ENCODE assay signal across 25 cellular contexts in the genomic region with DNA sequence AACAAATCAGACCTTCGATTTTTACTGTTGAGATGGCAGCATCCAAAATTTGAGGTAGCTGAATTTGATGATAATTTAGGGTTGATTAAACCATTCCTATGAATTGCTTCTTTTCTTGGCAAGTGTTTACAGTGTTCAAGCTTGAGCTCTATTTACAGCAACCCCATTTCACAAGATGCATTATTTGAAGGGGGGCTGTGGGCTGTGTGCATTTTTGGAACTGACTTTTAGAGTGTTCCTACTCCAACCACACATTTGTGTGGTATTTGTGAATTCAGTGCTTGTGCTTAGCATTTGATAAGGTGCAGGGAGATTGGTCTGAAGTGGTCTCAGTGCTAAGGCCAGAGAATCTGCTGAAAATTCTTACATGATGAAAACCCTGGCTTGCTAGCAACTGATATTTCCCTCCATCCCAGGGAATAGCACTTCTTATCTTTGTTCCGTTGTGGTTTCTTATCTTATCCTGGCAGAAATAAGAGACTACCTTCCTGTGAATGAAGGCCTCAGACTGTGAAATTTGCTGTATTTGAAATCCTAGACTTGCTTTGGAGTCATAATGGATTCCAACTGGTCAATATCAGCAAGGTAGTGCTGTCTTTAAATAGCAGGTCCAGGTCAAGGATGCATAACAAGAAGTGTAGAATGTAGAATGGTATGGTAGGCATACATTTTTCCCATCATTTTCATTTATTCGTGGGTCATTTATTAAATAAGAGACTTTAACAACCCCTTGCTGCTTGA.
DNase-seq lines count a peak whose midpoint lies in the region; ATAC-seq, FAIRE-seq and TF ChIP-seq lines count a peak whose summit lies in the region.
"Had no signal": no experiment of that assay in that cellular context is flagged by ENCODE, and none has a peak within 500 bp of the region (broad histone marks: within the 10 kb centered on the region; RNA-seq: fewer than 3 reads in every experiment).

No MANE protein-coding gene starts in this region.

- no peak overlapping the region for H3K14ac ChIP-seq in H1 (ENCODE audit: insufficient read length)

- H2BK12ac ChIP-seq in H1 (ENCODE audit: low read depth, low read length) = no peak overlapping the region

- intact Hi-C loops in PC-3 (cut with micrococcal nuclease) = loop anchor here (10.0 kb wide), 1 partner anchor 393 kb away; no protein-coding TSS in a partner anchor

- no peak overlapping the region for H3K4me3 ChIP-seq in H1 (ENCODE audit: extremely low read depth in 1 of 4, insufficient read depth in 2 of 4, low read depth in 3 of 4, low read length in 4 of 4)
- no peak overlapping the region for H3K4me3 ChIP-seq in mesodermal cell (ENCODE audit: extremely low read depth, insufficient read depth, low read length, poor library complexity, severe bottlenecking)
- no peak overlapping the region for H3K4me3 ChIP-seq in PC-3 (ENCODE audit: low read length)
- H3K4me3 ChIP-seq: BLaER1, breast epithelium, upper lobe of left lung had no signal

- no peak for TF ChIP-seq POLR2A in H1 (IDR thresholded peaks at IDR 0.05; ENCODE audit: control extremely low read depth in 1 of 2, low read depth in 2 of 2, low read length in 2 of 2)

- peak overlapping the region; percentile 20 for H4K91ac ChIP-seq in H1 (replicated peaks; ENCODE audit: insufficient read length, low read length)

- H3K36me3 ChIP-seq in H1 (ENCODE audit: control insufficient read depth in 2 of 4, insufficient read depth in 4 of 4, low read length in 3 of 4) = no peaks in the 10 kb centered on the region
- no peaks in the 10 kb centered on the region for H3K36me3 ChIP-seq in mesodermal cell (ENCODE audit: control insufficient read depth, insufficient read depth, low read length)
- no peaks in the 10 kb centered on the region for H3K36me3 ChIP-seq in PC-3 (ENCODE audit: low read depth, low read length)
- H3K36me3 ChIP-seq: BLaER1, breast epithelium, upper lobe of left lung had no signal

- peak; percentile 3 for DNase-seq in H4 (ENCODE audit: low spot score)
- peak; percentile 10 for DNase-seq in UCSD-AML1 (lab: John Stamatoyannopoulos, UW; ENCODE audit: unreplicated experiment)
- no peak for DNase-seq in H1 (ENCODE audit: low read depth in 1 of 2, low spot score in 2 of 2)
- DNase-seq in PC-3 = no peak
- DNase-seq: activated CD4-positive, alpha-beta T cell treated with anti-CD3 and anti-CD28 coated beads, Interleukin-2, amount 50 U/mL, for 48 hours; activated naive CD4-positive, alpha-beta T cell treated with Interleukin-2 at 50 U/mL for 16 hours; islet precursor cell; left ventricle myocardium superior; NCI-H1105 treated with DMSO at 0.1 percent for 48 hours; NCI-H2029 treated with DMSO at 0.1 percent for 48 hours; NCI-H69; SIG-M5; SW 1271; T-helper 9 cell; upper lobe of left lung had no signal

- H4K8ac ChIP-seq in H1 (ENCODE audit: extremely low read depth, insufficient read depth, low read length) = no peak overlapping the region

- H3K4me2 ChIP-seq in H1 (ENCODE audit: insufficient read depth in 1 of 2, low read depth in 2 of 2, low read length in 2 of 2) (no peak overlapping the region), PC-3 (ENCODE audit: low read length) (no peak overlapping the region)
- H3K4me2 ChIP-seq: BLaER1 had no signal

- H3K9ac ChIP-seq in H1 (replicated peaks in 1 of 4; ENCODE audit: extremely low read depth in 1 of 4, low read depth in 3 of 4, low read length in 3 of 4) (no peak overlapping the region), PC-3 (ENCODE audit: low read length) (no peak overlapping the region)
- H3K9ac ChIP-seq: BLaER1, parathyroid adenoma had no signal

- H2AFZ ChIP-seq in H1 (ENCODE audit: low read length) (peak overlapping the region; percentile 73), PC-3 (ENCODE audit: low read length) (no peak overlapping the region)
- H2AFZ ChIP-seq: parathyroid adenoma had no signal

- H2BK20ac ChIP-seq in H1 (ENCODE audit: low read length) = no peak overlapping the region; the same call in none of the 2 replicates

- 89% methylated on average over 3 of the region's 3 CpGs; no CpG with 5 or more reads in 1 of the 2 experiments for WGBS in H1 (ENCODE audit: extremely low coverage in 1 of 2, insufficient coverage in 1 of 2, insufficient read length in 1 of 2, insufficient replicate concordance in 2 of 2, low coverage in 1 of 2, low lambda C conversion rate in 2 of 2, missing lambda C conversion rate in 1 of 2), 2 experiments
- 17% methylated on average over 1 of the region's 3 CpGs; no CpG with 5 or more reads in 1 of the 2 experiments for WGBS in mesodermal cell (ENCODE audit: insufficient coverage in 2 of 2), 2 experiments

- H3K27ac ChIP-seq in H1 (ENCODE audit: low read depth, low read length) (no peak overlapping the region), mesodermal cell (ENCODE audit: low read depth, low read length, severe bottlenecking) (peak overlapping the region; percentile 26), PC-3 (ENCODE audit: low read length) (no peak overlapping the region)
- H3K27ac ChIP-seq: BLaER1, breast epithelium, parathyroid adenoma, upper lobe of left lung had no signal

- H2BK15ac ChIP-seq in H1 (ENCODE audit: low read length) = no peak overlapping the region

- H3K4ac ChIP-seq in H1 (replicated peaks; ENCODE audit: insufficient read length, low read depth, low read length) = no peak overlapping the region

- H3K79me2 ChIP-seq in H1 (ENCODE audit: control insufficient read depth in 1 of 2, insufficient read depth in 2 of 2, low read length in 2 of 2) (no peaks in the 10 kb centered on the region), PC-3 (ENCODE audit: low read length) (no peaks in the 10 kb centered on the region)
- H3K79me2 ChIP-seq: parathyroid adenoma had no signal

- no peak overlapping the region for H2AK5ac ChIP-seq in H1 (ENCODE audit: low read depth, low read length)

- ATAC-seq in HG02571 (IDR thresholded peaks at IDR 0.05; ENCODE audit: unreplicated experiment) = no peak
- ATAC-seq in PC-3 = no peak
- ATAC-seq in GM21423 (IDR thresholded peaks at IDR 0.05; ENCODE audit: unreplicated experiment) = no peak
- ATAC-seq: activated CD4-positive, CD25-positive, alpha-beta regulatory T cell treated with anti-CD3 and anti-CD28 coated beads, Interleukin-2, amount 50 U/mL, for 24 hours; left ventricle myocardium superior; natural killer cell treated with Interleukin-12 subunit alpha and Interleukin-12 subunit beta and Interleukin-15 and Interleukin-18, amount 100 ng/mL, for 72 hours had no signal

- H3K23me2 ChIP-seq in H1 (ENCODE audit: low read depth, low read length) = no peaks in the 10 kb centered on the region

- TF ChIP-seq EP300 in H1 (IDR thresholded peaks at IDR 0.05; ENCODE audit: borderline replicate concordance in 1 of 2, low read depth in 2 of 2, low read length in 2 of 2) = no peak

- H3K27me3 ChIP-seq in H1 (replicated peaks in 1 of 4; ENCODE audit: control insufficient read depth in 3 of 4, extremely low read depth in 1 of 4, insufficient read depth in 3 of 4, low read length in 3 of 4) (no peaks in the 10 kb centered on the region), PC-3 (ENCODE audit: low read length) (no peaks in the 10 kb centered on the region)
- H3K27me3 ChIP-seq: BLaER1, breast epithelium, upper lobe of left lung had no signal

- no peak overlapping the region for H4K5ac ChIP-seq in H1 (ENCODE audit: insufficient read length, low read depth, low read length)

- TF ChIP-seq CTCF in H1 (IDR thresholded peaks at IDR 0.05; ENCODE audit: control extremely low read depth in 1 of 3, insufficient read depth in 1 of 3, low read depth in 1 of 3, low read length in 3 of 3) (no peak), PC-3 (conservative IDR thresholded peaks at IDR 0.05; ENCODE audit: low read depth, low read length) (no peak)

- no peaks in the 10 kb centered on the region for H3K9me3 ChIP-seq in H1 (ENCODE audit: insufficient read depth in 2 of 2, low read depth in 1 of 2, low read length in 1 of 2)
- no peaks in the 10 kb centered on the region for H3K9me3 ChIP-seq in mesodermal cell (ENCODE audit: control insufficient read depth, low read length)
- no peaks in the 10 kb centered on the region for H3K9me3 ChIP-seq in PC-3 (ENCODE audit: low read length)
- H3K9me3 ChIP-seq: BLaER1, breast epithelium, upper lobe of left lung had no signal

- H2BK5ac ChIP-seq in H1 (ENCODE audit: low read depth, low read length) = no peak overlapping the region

- H3K9me2 ChIP-seq in PC-3 (replicated peaks; ENCODE audit: low read length) = no peaks in the 10 kb centered on the region

- no peaks in the 10 kb centered on the region for H4K20me1 ChIP-seq in H1 (replicated peaks in 1 of 2; ENCODE audit: control insufficient read depth in 1 of 2, insufficient read depth in 2 of 2, low read length in 2 of 2)
- no peaks in the 10 kb centered on the region for H4K20me1 ChIP-seq in PC-3 (ENCODE audit: low read length)
- H4K20me1 ChIP-seq: BLaER1 had no signal

- H3K79me1 ChIP-seq in H1 (ENCODE audit: low read depth, low read length) = no peaks in the 10 kb centered on the region

- POLR2A ChIA-PET in H1 (lab: Charles Lee; ENCODE audit: partially characterized antibody) (no interaction called here), PC-3 (lab: Charles Lee; ENCODE audit: unreplicated experiment) (no interaction called here)

- CTCF ChIA-PET in H1 (lab: Charles Lee; ENCODE audit: partially characterized antibody) (no interaction called here), PC-3 (lab: Charles Lee) (no interaction called here)

- no peaks in the 10 kb centered on the region for H3F3A ChIP-seq in PC-3 (ENCODE audit: low read length, unreplicated experiment)

- FAIRE-seq in H1 (lab: Jason Lieb, UNC) = no peak
- FAIRE-seq: colon, RCC 7860 had no signal

- peaks cover 0 to 2% (median 0%) of the 10 kb centered on the region in 4 experiments; a peak in 1 of 7 replicates for H3K4me1 ChIP-seq in H1 (replicated peaks in 1 of 4; ENCODE audit: control insufficient read depth in 3 of 4, insufficient read depth in 4 of 4, low read length in 3 of 4)
- H3K4me1 ChIP-seq in mesodermal cell (ENCODE audit: control insufficient read depth, insufficient read depth, low read length, poor library complexity, severe bottlenecking) = peaks cover 2% of the 10 kb centered on the region
- H3K4me1 ChIP-seq in PC-3 (ENCODE audit: insufficient read depth, low read length) = peaks cover 15% of the 10 kb centered on the region
- H3K4me1 ChIP-seq: BLaER1, breast epithelium, parathyroid adenoma, upper lobe of left lung had no signal

- H2BK120ac ChIP-seq in H1 (replicated peaks; ENCODE audit: low read depth, low read length) = no peak overlapping the region

- no peak overlapping the region for H3K56ac ChIP-seq in H1 (replicated peaks; ENCODE audit: insufficient read length, low read depth, low read length)

- no peak overlapping the region for H3K18ac ChIP-seq in H1 (ENCODE audit: extremely low read depth, low read length)

- TF ChIP-seq RAD21 in H1 (IDR thresholded peaks at IDR 0.05 in 1 of 2, conservative IDR thresholded peaks at IDR 0.05 in 1 of 2; ENCODE audit: low read depth in 2 of 2, low read length in 2 of 2) = no peak

- BruUV-seq in PC-3 (replicated peaks; lab: Mats Ljungman, UMichigan) = no TSS peak

- H3K23ac ChIP-seq in H1 (ENCODE audit: insufficient read length) = no peak overlapping the region

TF ChIP-seq in H1, 55 proteins besides CTCF, POLR2A, EP300 and RAD21 (continues in another document):
- no peak for TF ChIP-seq NANOG (IDR thresholded peaks at IDR 0.05; ENCODE audit: insufficient read depth, low read depth, low read length, poor library complexity, severe bottlenecking)

Comparison
In these comparisons a context has a peak if more than half of its experiments do, and no peak if none do; other contexts are left out.
1. DNase-seq: peak in H4 (single experiment) and UCSD-AML1 (single experiment); none in H1 (0 of 2) and PC-3 (single experiment).